8 cellular contexts compared by ENCODE assay signal in genomic region chr7:140696024-140696678, GRCh38. TPM values are rescaled to one million over a fixed set of nuclear protein-coding genes. Genes with fewer than 3 reads are reported as not detected.
A peak's percentile ranks its signal among the peaks of the same experiment; 100 is the strongest.
DNase-seq lines count a peak whose midpoint lies in the region; ATAC-seq and TF ChIP-seq lines count a peak whose summit lies in the region.

No MANE protein-coding gene starts in this region.

- TF ChIP-seq RAD21 in HCT116 (IDR thresholded peaks at IDR 0.05; ENCODE audit: low read depth) (no peak), neural cell (conservative IDR thresholded peaks at IDR 0.05) (no peak)

- H4K20me1 ChIP-seq in HCT116 (ENCODE audit: insufficient read depth) = no peaks in the 10 kb centered on the region
- no peaks in the 10 kb centered on the region for H4K20me1 ChIP-seq in neural cell (ENCODE audit: insufficient read depth)

- H3K79me2 ChIP-seq in HCT116 (ENCODE audit: insufficient read depth, low read length) (peaks cover 44% of the 10 kb centered on the region), neural cell (replicated peaks; ENCODE audit: insufficient read depth, low read length) (peaks cover 22% of the 10 kb centered on the region)

- H3K27ac Mint-ChIP-seq in stimulated activated naive CD8-positive, alpha-beta T cell treated with anti-CD3 and anti-CD28 coated beads, Interleukin-15, amount 100 ng/mL, for 72 hours = peak overlapping the region; percentile 95 to 97

- peak overlapping the region; percentile 94 to 99 for H3K4me3 Mint-ChIP-seq in stimulated activated naive CD8-positive, alpha-beta T cell treated with anti-CD3 and anti-CD28 coated beads, Interleukin-15, amount 100 ng/mL, for 72 hours

- intact Hi-C loops in HCT116 (cut with micrococcal nuclease) = no loop called here

- no peaks in the 10 kb centered on the region for H3K27me3 Mint-ChIP-seq in stimulated activated naive CD8-positive, alpha-beta T cell treated with anti-CD3 and anti-CD28 coated beads, Interleukin-15, amount 100 ng/mL, for 72 hours

- H3K9ac ChIP-seq in HCT116 (ENCODE audit: low read length) (peak overlapping the region; percentile 87), neural cell (ENCODE audit: low read length) (peak overlapping the region; percentile 90)

- no peaks in the 10 kb centered on the region for H3K9me3 Mint-ChIP-seq in stimulated activated naive CD8-positive, alpha-beta T cell treated with anti-CD3 and anti-CD28 coated beads, Interleukin-15, amount 100 ng/mL, for 72 hours

- TF ChIP-seq CTCF in HCT116 (IDR thresholded peaks at IDR 0.05 in 2 of 3, conservative IDR thresholded peaks at IDR 0.05 in 1 of 3; ENCODE audit: borderline replicate concordance in 1 of 3, insufficient read depth in 1 of 3, low read depth in 2 of 3, low read length in 2 of 3) (no peak), neural cell (IDR thresholded peaks at IDR 0.05; ENCODE audit: poor library complexity, severe bottlenecking) (no peak)

- H3K9me3 ChIP-seq in HCT116 (ENCODE audit: control insufficient read depth in 1 of 2, insufficient read depth in 1 of 2, low read depth in 1 of 2, low read length in 2 of 2) (no peaks in the 10 kb centered on the region), neural cell (ENCODE audit: low read length) (no peaks in the 10 kb centered on the region)

- POLR2A ChIA-PET in HCT116 (lab: Charles Lee) = no interaction called here

- peak overlapping the region; percentile 75 to 86 for H3K4me3 ChIP-seq in HCT116 (replicated peaks in 1 of 2; ENCODE audit: low read depth in 1 of 2, low read length in 2 of 2)
- H3K4me3 ChIP-seq in neural cell (ENCODE audit: low read length) = peak overlapping the region; percentile 89

- peaks cover 4 to 20% of the 10 kb centered on the region in 2 experiments; a peak in 3 of 4 replicates for H3K4me1 ChIP-seq in HCT116 (ENCODE audit: control insufficient read depth in 1 of 2, insufficient read depth in 2 of 2, low read length in 2 of 2)

- TF ChIP-seq EP300 in neural cell (conservative IDR thresholded peaks at IDR 0.05; ENCODE audit: poor library complexity, severe bottlenecking) = no peak

- ATAC-seq in HCT116 (no peak), HG02852 (IDR thresholded peaks at IDR 0.05; ENCODE audit: unreplicated experiment) (no peak)
- no peak for ATAC-seq in stimulated activated naive CD8-positive, alpha-beta T cell treated with anti-CD3 and anti-CD28 coated beads, Interleukin-15, amount 100 ng/mL, for 72 hours

- no peak overlapping the region for H2AFZ ChIP-seq in HCT116 (ENCODE audit: low read depth, low read length, poor library complexity, severe bottlenecking)
- H2AFZ ChIP-seq in neural cell (ENCODE audit: low read depth, low read length) = peak overlapping the region; percentile 58

- no peak for TF ChIP-seq POLR2A in HCT116 (IDR thresholded peaks at IDR 0.05; ENCODE audit: borderline replicate concordance, extremely low read depth, insufficient read depth, insufficient read length)

- RAD21 ChIA-PET in HCT116 (lab: Charles Lee; ENCODE audit: low non-redundant PET in 1 of 2, low total read pairs in 2 of 2, uncharacterized antibody in 2 of 2, unreplicated experiment in 2 of 2) = no interaction called here

- H3K36me3 ChIP-seq in HCT116 (ENCODE audit: control insufficient read depth in 1 of 2, insufficient read depth in 2 of 2, low read length in 2 of 2) (peaks cover 0 to 4% of the 10 kb centered on the region in 2 experiments; a peak in 2 of 4 replicates), neural cell (ENCODE audit: insufficient read depth, low read length) (no peaks in the 10 kb centered on the region)

- H3K27me3 ChIP-seq in HCT116 (ENCODE audit: insufficient read depth, low read length) = no peaks in the 10 kb centered on the region
- H3K27me3 ChIP-seq in neural cell (ENCODE audit: insufficient read depth, low read depth, low read length) = no peaks in the 10 kb centered on the region

- TSS peak; percentile 67 for BruUV-seq in HCT116 (replicated peaks; lab: Mats Ljungman, UMichigan)

- H3K4me2 ChIP-seq in HCT116 (ENCODE audit: low read length) (peak overlapping the region; percentile 96), neural cell (ENCODE audit: low read length) (peak overlapping the region; percentile 82)

- H3K27ac ChIP-seq in HCT116 (ENCODE audit: low read depth, low read length) (peak overlapping the region; percentile 95), neural cell (ENCODE audit: low read length) (peak overlapping the region; percentile 92)

- CTCF ChIA-PET in HCT116 (lab: Charles Lee) = interaction anchor here (0.7 kb wide), 1 partner anchor 11 kb away, joined by 3 read pairs; no protein-coding TSS in a partner anchor

- DNase-seq in COR-L47 (lab: John Stamatoyannopoulos, UW) (peak; percentile 87), HCT116 (ENCODE audit: low read depth, low spot score) (peak; percentile 76), fibroblast of the conjunctiva (ENCODE audit: low read depth) (peak; percentile 67)
- peak; percentile 94 for DNase-seq in NK-92 treated with Interleukin-12 subunit alpha and Interleukin-12 subunit beta, amount 100 ng/mL, for 24 hours (lab: John Stamatoyannopoulos, UW)
- peak; percentile 84 to 88 for DNase-seq in activated T-helper 1 cell treated with anti-CD3 and anti-CD28 coated beads, Interleukin-2, amount 50 U/mL, for 16 hours (ENCODE audit: low read depth in 1 of 2, low spot score in 1 of 2)
- DNase-seq in stimulated activated naive CD8-positive, alpha-beta T cell treated with anti-CD3 and anti-CD28 coated beads, Interleukin-15, amount 100 ng/mL, for 72 hours = peak in 1 of 2 donors; percentile 88

- peaks cover 57% of the 10 kb centered on the region for H3K4me1 Mint-ChIP-seq in stimulated activated naive CD8-positive, alpha-beta T cell treated with anti-CD3 and anti-CD28 coated beads, Interleukin-15, amount 100 ng/mL, for 72 hours

- H3K9me2 ChIP-seq in HCT116 (ENCODE audit: insufficient read depth) = no peaks in the 10 kb centered on the region
- H3K9me2 ChIP-seq in neural cell (ENCODE audit: insufficient read depth, low read length) = no peaks in the 10 kb centered on the region

- no peaks in the 10 kb centered on the region for H3F3A ChIP-seq in neural cell (ENCODE audit: insufficient read depth, low read length, poor library complexity, severe bottlenecking)

TF ChIP-seq in HCT116, 20 proteins besides CTCF, POLR2A, EP300 and RAD21 (continues in another document):
- TF ChIP-seq YY1 (IDR thresholded peaks at IDR 0.05; ENCODE audit: extremely low read depth, insufficient replicate concordance, low read depth, low read length) (peak; percentile 24), CEBPB (IDR thresholded peaks at IDR 0.05; ENCODE audit: low read depth) (no peak)

TF ChIP-seq in neural cell, 6 proteins besides CTCF, POLR2A, EP300 and RAD21:
- TF ChIP-seq POLR2AphosphoS5 (IDR thresholded peaks at IDR 0.05) (no peak), TAF1 (IDR thresholded peaks at IDR 0.05; ENCODE audit: low read depth) (peak; percentile 45)

RNA-seq across cellular contexts. Expression of gene NDUFB2, which starts 0.4 kb away (rescaled TPM):
- total RNA-seq in HCT116 (2021; ENCODE audit: unreplicated experiment) = 143 TPM
- 186 and 201 TPM in 2 replicates for polyA plus RNA-seq in HCT116 (2012)
- polyA plus RNA-seq in neural cell = 704 and 745 TPM in 2 replicates
- 75.0 and 126 TPM in 2 replicates for polyA minus RNA-seq in neural cell

RNA-seq across cellular contexts. Expression of gene ADCK2, which starts 23.4 kb away (rescaled TPM):
- total RNA-seq in HCT116 (2021; ENCODE audit: unreplicated experiment) = 16.9 TPM
- 23.2 and 25.1 TPM in 2 replicates for polyA plus RNA-seq in HCT116 (2012)
- 18.3 and 20.2 TPM in 2 replicates for polyA plus RNA-seq in neural cell
- 23.5 and 29.9 TPM in 2 replicates for polyA minus RNA-seq in neural cell

RNA-seq across cellular contexts. Expression of gene DENND2A, which starts 55.5 kb away (rescaled TPM):
- 0.12 TPM for total RNA-seq in HCT116 (2021; ENCODE audit: unreplicated experiment)
- polyA plus RNA-seq in HCT116 (2012) = 0.15 and 0.18 TPM in 2 replicates
- 21.7 and 24.5 TPM in 2 replicates for polyA plus RNA-seq in neural cell
- 40.3 and 42.4 TPM in 2 replicates for polyA minus RNA-seq in neural cell
